Comparison of ENCODE assay signal across 29 cellular contexts in the genomic region with DNA sequence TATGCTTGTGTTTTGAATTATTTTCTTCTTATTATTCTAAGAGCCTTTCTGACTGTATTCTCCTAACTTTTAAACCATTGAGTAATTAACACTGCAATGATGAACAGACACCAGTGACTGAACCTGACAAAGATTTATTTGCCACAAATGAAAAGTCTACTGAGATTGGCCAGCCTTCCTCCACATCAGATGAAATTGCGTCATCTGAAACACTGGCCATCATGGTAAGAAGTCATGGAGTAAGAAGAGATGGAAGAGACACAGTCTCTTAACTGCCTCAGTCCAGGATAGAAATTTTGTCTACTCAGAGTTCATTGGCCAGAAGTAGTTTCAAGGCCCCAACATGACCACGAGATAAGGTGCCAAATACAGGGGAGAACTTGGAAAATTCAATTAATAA.
"Had no signal": no experiment of that assay in that cellular context is flagged by ENCODE, and none has a peak within 500 bp of the region (broad histone marks: within the 10 kb centered on the region; RNA-seq: fewer than 3 reads in every experiment).

No MANE protein-coding gene starts in this region.

- H3K4me1 Mint-ChIP-seq: endodermal cell had no signal

- H3K27ac ChIP-seq: colonic mucosa, coronary artery, dorsolateral prefrontal cortex, epithelial cell of prostate, esophagus muscularis mucosa, esophagus squamous epithelium, foreskin keratinocyte, gastrocnemius medialis, gastroesophageal sphincter, heart left ventricle, heart right ventricle, hepatocyte had no signal

- H3K27me3 ChIP-seq: colonic mucosa, dorsolateral prefrontal cortex, esophagus muscularis mucosa, esophagus squamous epithelium, foreskin keratinocyte, gastrocnemius medialis, gastroesophageal sphincter, heart left ventricle, heart right ventricle, hepatocyte had no signal

- DNase-seq: colonic mucosa; cortex of kidney; dermis blood vessel endothelial cell; dorsolateral prefrontal cortex; effector CD4-positive, alpha-beta T cell; effector CD8-positive, alpha-beta T cell; effector memory CD4-positive, alpha-beta T cell; effector memory CD8-positive, alpha-beta T cell; endodermal cell; erythroblast; esophagus squamous epithelium; foreskin fibroblast; foreskin keratinocyte; foreskin melanocyte; gastrocnemius medialis; glutamatergic neuron; head of caudate nucleus; heart left ventricle; heart right ventricle had no signal

- H3K9me3 ChIP-seq: colonic mucosa, esophagus muscularis mucosa, esophagus squamous epithelium, gastrocnemius medialis, gastroesophageal sphincter, heart left ventricle had no signal

- ATAC-seq: effector memory CD8-positive, alpha-beta T cell; esophagus mucosa; foreskin keratinocyte; gastrocnemius medialis; gastroesophageal sphincter; heart left ventricle; heart right ventricle had no signal

- H3K27ac Mint-ChIP-seq: dendritic cell treated with granulocyte-macrophage colony-stimulating factor and Interleukin-4, amounts not matched to agents 40 ng/mL and 50 ng/mL, for 4 days; effector memory CD8-positive, alpha-beta T cell; endodermal cell had no signal

- H3K4me3 Mint-ChIP-seq: dendritic cell treated with granulocyte-macrophage colony-stimulating factor and Interleukin-4, amounts not matched to agents 40 ng/mL and 50 ng/mL, for 4 days; effector memory CD8-positive, alpha-beta T cell; endodermal cell had no signal

- FAIRE-seq: endometrium, endothelial cell of umbilical vein, frontal cortex had no signal

- H3K4me1 ChIP-seq: colonic mucosa, esophagus muscularis mucosa, esophagus squamous epithelium, gastrocnemius medialis, gastroesophageal sphincter, heart left ventricle, heart right ventricle had no signal

- H3K36me3 ChIP-seq: colonic mucosa, esophagus muscularis mucosa, esophagus squamous epithelium, gastrocnemius medialis, gastroesophageal sphincter, heart left ventricle, heart right ventricle had no signal

- H3K79me2 ChIP-seq: hepatocyte had no signal

- H3K4me2 ChIP-seq: hepatocyte had no signal

- H3K4me3 ChIP-seq: colonic mucosa, coronary artery, dorsolateral prefrontal cortex, esophagus muscularis mucosa, esophagus squamous epithelium, gastrocnemius medialis, gastroesophageal sphincter, heart left ventricle, heart right ventricle, hepatocyte had no signal

- H2AFZ ChIP-seq: hepatocyte had no signal

- H3K27me3 Mint-ChIP-seq: dendritic cell treated with granulocyte-macrophage colony-stimulating factor and Interleukin-4, amounts not matched to agents 40 ng/mL and 50 ng/mL, for 4 days; effector memory CD8-positive, alpha-beta T cell had no signal
